12 cellular contexts compared by ENCODE assay signal in genomic region chr5:176133289-176133870, GRCh38.
DNase-seq lines count a peak whose midpoint lies in the region; ATAC-seq and TF ChIP-seq lines count a peak whose summit lies in the region.
"Had no signal": no experiment of that assay in that cellular context is flagged by ENCODE, and none has a peak within 500 bp of the region (broad histone marks: within the 10 kb centered on the region; RNA-seq: fewer than 3 reads in every experiment).

No MANE protein-coding gene starts in this region.

- peaks cover 6% of the 10 kb centered on the region for H3K4me1 ChIP-seq in CD8-positive, alpha-beta T cell (ENCODE audit: insufficient read depth, low read length)
- H3K4me1 ChIP-seq in RWPE2 (ENCODE audit: insufficient read depth, poor library complexity, severe bottlenecking) = no peaks in the 10 kb centered on the region
- no peaks in the 10 kb centered on the region for H3K4me1 ChIP-seq in psoas muscle
- no peaks in the 10 kb centered on the region for H3K4me1 ChIP-seq in PC-9 (replicated peaks; ENCODE audit: insufficient read depth)

- CTCF ChIA-PET in CD8-positive, alpha-beta T cell (lab: Charles Lee) = no interaction called here
- CTCF ChIA-PET in PC-9 (lab: Charles Lee) = no interaction called here

- no peaks in the 10 kb centered on the region for H3K36me3 Mint-ChIP-seq in CD8-positive, alpha-beta T cell
- no peaks in the 10 kb centered on the region for H3K36me3 Mint-ChIP-seq in naive thymus-derived CD8-positive, alpha-beta T cell

- no peak overlapping the region for H3K27ac ChIP-seq in CD8-positive, alpha-beta T cell (ENCODE audit: low read depth, low read length)
- no peak overlapping the region for H3K27ac ChIP-seq in RWPE2 (ENCODE audit: poor library complexity, severe bottlenecking)
- H3K27ac ChIP-seq in psoas muscle = no peak overlapping the region
- H3K27ac ChIP-seq in PC-9 = no peak overlapping the region
- H3K27ac ChIP-seq: RWPE1 had no signal

- no peak overlapping the region for H2AFZ ChIP-seq in PC-9

- no peaks in the 10 kb centered on the region for H3F3A ChIP-seq in PC-9 (ENCODE audit: insufficient read depth, low read depth)

- H3K27me3 ChIP-seq in CD8-positive, alpha-beta T cell (ENCODE audit: insufficient read depth, low read length) = no peaks in the 10 kb centered on the region
- H3K27me3 ChIP-seq in RWPE2 (ENCODE audit: insufficient read depth, poor library complexity, severe bottlenecking) = no peaks in the 10 kb centered on the region
- H3K27me3 ChIP-seq in psoas muscle (ENCODE audit: insufficient read depth in 3 of 3, low read length in 2 of 3) = peaks cover 0 to 14% (median 11%) of the 10 kb centered on the region in 3 donors
- peaks cover 83% of the 10 kb centered on the region for H3K27me3 ChIP-seq in PC-9 (ENCODE audit: insufficient read depth, low read depth)

- H4K20me1 ChIP-seq in PC-9 (ENCODE audit: insufficient read depth) = no peaks in the 10 kb centered on the region

- H3K27ac Mint-ChIP-seq in CD8-positive, alpha-beta T cell = no peak overlapping the region
- peak overlapping the region in 8 of 10 donors; percentile 9 to 89 (median 72) for H3K27ac Mint-ChIP-seq in naive thymus-derived CD8-positive, alpha-beta T cell

- DNase-seq in CD8-positive, alpha-beta T cell = peak in 1 of 7 experiments; percentile 26
- DNase-seq in RWPE2 (ENCODE audit: low spot score) (peak; percentile 74), psoas muscle (no peak), foreskin fibroblast (no peak), PC-9 (no peak)
- DNase-seq in central memory CD4-positive, alpha-beta T cell = peak; percentile 0
- peak in 4 of 10 donors; percentile 8 to 65 (median 26) for DNase-seq in naive thymus-derived CD8-positive, alpha-beta T cell
- DNase-seq: amniotic stem cell, COR-L47, NCI-H1436 treated with DMSO at 0.1 percent for 48 hours had no signal

- POLR2A ChIA-PET in CD8-positive, alpha-beta T cell (lab: Charles Lee) = interaction anchor here (1.2 kb wide), 1 partner anchor 18 kb away, joined by 3 read pairs; no protein-coding TSS in a partner anchor
- POLR2A ChIA-PET in naive thymus-derived CD8-positive, alpha-beta T cell (lab: Charles Lee) = interaction anchor here (1.0 kb wide), 1 partner anchor 228 kb away, joined by 4 read pairs; the partner anchor contains the start of gene KIAA1191
- POLR2A ChIA-PET in PC-9 (lab: Charles Lee; ENCODE audit: unreplicated experiment) = no interaction called here

- ATAC-seq in CD8-positive, alpha-beta T cell = no peak
- ATAC-seq in RWPE2 (ENCODE audit: low read depth) = peak; percentile 66
- peak; percentile 61 to 72 for ATAC-seq in naive thymus-derived CD8-positive, alpha-beta T cell
- no peak for ATAC-seq in psoas muscle
- ATAC-seq in HG02981 (IDR thresholded peaks at IDR 0.05; ENCODE audit: unreplicated experiment) = no peak

- peak overlapping the region; percentile 50 for H3K4me3 ChIP-seq in CD8-positive, alpha-beta T cell (ENCODE audit: low read depth, low read length)
- peak overlapping the region; percentile 8 for H3K4me3 ChIP-seq in RWPE2 (ENCODE audit: severe bottlenecking)
- no peak overlapping the region for H3K4me3 ChIP-seq in psoas muscle
- no peak overlapping the region for H3K4me3 ChIP-seq in foreskin fibroblast (ENCODE audit: low read depth in 1 of 2, low read length in 2 of 2)
- H3K4me3 ChIP-seq in PC-9 = no peak overlapping the region

- no peaks in the 10 kb centered on the region for H3K79me2 ChIP-seq in PC-9 (ENCODE audit: low read depth)

- TF ChIP-seq CTCF in CD8-positive, alpha-beta T cell (IDR thresholded peaks at IDR 0.05) = no peak
- no peak for TF ChIP-seq CTCF in RWPE2 (IDR thresholded peaks at IDR 0.05; ENCODE audit: poor library complexity, severe bottlenecking)
- TF ChIP-seq CTCF in psoas muscle (IDR thresholded peaks at IDR 0.05) = no peak
- TF ChIP-seq CTCF in foreskin fibroblast (IDR thresholded peaks at IDR 0.05; ENCODE audit: low read depth, low read length) = no peak
- TF ChIP-seq CTCF in PC-9 (conservative IDR thresholded peaks at IDR 0.05) = no peak

- 3 to 5% (median 4%) methylated on average over 26 to 34 of the region's 34 CpGs for WGBS in psoas muscle, 3 donors

- H3K4me1 Mint-ChIP-seq in CD8-positive, alpha-beta T cell (ENCODE audit: low read depth) = peaks cover 14% of the 10 kb centered on the region
- peaks cover 10 to 28% (median 17%) of the 10 kb centered on the region in 4 donors for H3K4me1 Mint-ChIP-seq in naive thymus-derived CD8-positive, alpha-beta T cell

- no peaks in the 10 kb centered on the region for H3K9me3 Mint-ChIP-seq in CD8-positive, alpha-beta T cell
- H3K9me3 Mint-ChIP-seq in naive thymus-derived CD8-positive, alpha-beta T cell = peaks cover 0 to 5% (median 0%) of the 10 kb centered on the region in 9 donors

- H3K9me2 ChIP-seq in PC-9 (ENCODE audit: insufficient read depth) = no peaks in the 10 kb centered on the region

- H3K9me3 ChIP-seq in CD8-positive, alpha-beta T cell (ENCODE audit: low read length) = no peaks in the 10 kb centered on the region
- H3K9me3 ChIP-seq in RWPE2 (ENCODE audit: severe bottlenecking) = no peaks in the 10 kb centered on the region
- H3K9me3 ChIP-seq in psoas muscle = no peaks in the 10 kb centered on the region
- H3K9me3 ChIP-seq in PC-9 (ENCODE audit: insufficient read depth, low read depth) = no peaks in the 10 kb centered on the region

- no peak overlapping the region for H3K4me2 ChIP-seq in PC-9

- H3K36me3 ChIP-seq in CD8-positive, alpha-beta T cell (ENCODE audit: insufficient read depth, low read length) = no peaks in the 10 kb centered on the region
- H3K36me3 ChIP-seq in RWPE2 (ENCODE audit: low read depth) = no peaks in the 10 kb centered on the region
- H3K36me3 ChIP-seq in psoas muscle (ENCODE audit: insufficient read depth in 1 of 2, low read depth in 1 of 2) = no peaks in the 10 kb centered on the region
- no peaks in the 10 kb centered on the region for H3K36me3 ChIP-seq in PC-9 (ENCODE audit: low read depth)

- intact Hi-C loops in CD8-positive, alpha-beta T cell (cut with DNase I, micrococcal nuclease) = no loop called here
- intact Hi-C loops in psoas muscle (cut with DNase I) = no loop called here
- intact Hi-C loops in PC-9 (cut with micrococcal nuclease; ENCODE audit: unreplicated experiment) = no loop called here

- H3K27me3 Mint-ChIP-seq in CD8-positive, alpha-beta T cell (ENCODE audit: low read depth) = peaks cover 32% of the 10 kb centered on the region
- H3K27me3 Mint-ChIP-seq in naive thymus-derived CD8-positive, alpha-beta T cell = peaks cover 2 to 25% (median 10%) of the 10 kb centered on the region in 5 donors

- BruUV-seq in PC-9 (replicated peaks; lab: Mats Ljungman, UMichigan) = no TSS peak

- H3K4me3 Mint-ChIP-seq in CD8-positive, alpha-beta T cell = peak overlapping the region; percentile 77
- H3K4me3 Mint-ChIP-seq in naive thymus-derived CD8-positive, alpha-beta T cell = peak overlapping the region; percentile 77 to 94 (median 85)

Comparison
In these comparisons a context has a peak if more than half of its experiments do, and no peak if none do; other contexts are left out.
1. ATAC-seq: peak in RWPE2 (single experiment) and naive thymus-derived CD8-positive, alpha-beta T cell (2 of 2); none in CD8-positive, alpha-beta T cell (single experiment), psoas muscle (0 of 4) and HG02981 (single experiment).
2. DNase-seq: peak in RWPE2 (single experiment) and central memory CD4-positive, alpha-beta T cell (single experiment); none in psoas muscle (0 of 2), foreskin fibroblast (0 of 2) and PC-9 (0 of 2).
3. H3K4me3 ChIP-seq: peak in CD8-positive, alpha-beta T cell (single experiment) and RWPE2 (single experiment); none in psoas muscle (single experiment), foreskin fibroblast (0 of 2) and PC-9 (single experiment).